ENCODE assay signal across 8 cellular contexts in the genomic region with DNA sequence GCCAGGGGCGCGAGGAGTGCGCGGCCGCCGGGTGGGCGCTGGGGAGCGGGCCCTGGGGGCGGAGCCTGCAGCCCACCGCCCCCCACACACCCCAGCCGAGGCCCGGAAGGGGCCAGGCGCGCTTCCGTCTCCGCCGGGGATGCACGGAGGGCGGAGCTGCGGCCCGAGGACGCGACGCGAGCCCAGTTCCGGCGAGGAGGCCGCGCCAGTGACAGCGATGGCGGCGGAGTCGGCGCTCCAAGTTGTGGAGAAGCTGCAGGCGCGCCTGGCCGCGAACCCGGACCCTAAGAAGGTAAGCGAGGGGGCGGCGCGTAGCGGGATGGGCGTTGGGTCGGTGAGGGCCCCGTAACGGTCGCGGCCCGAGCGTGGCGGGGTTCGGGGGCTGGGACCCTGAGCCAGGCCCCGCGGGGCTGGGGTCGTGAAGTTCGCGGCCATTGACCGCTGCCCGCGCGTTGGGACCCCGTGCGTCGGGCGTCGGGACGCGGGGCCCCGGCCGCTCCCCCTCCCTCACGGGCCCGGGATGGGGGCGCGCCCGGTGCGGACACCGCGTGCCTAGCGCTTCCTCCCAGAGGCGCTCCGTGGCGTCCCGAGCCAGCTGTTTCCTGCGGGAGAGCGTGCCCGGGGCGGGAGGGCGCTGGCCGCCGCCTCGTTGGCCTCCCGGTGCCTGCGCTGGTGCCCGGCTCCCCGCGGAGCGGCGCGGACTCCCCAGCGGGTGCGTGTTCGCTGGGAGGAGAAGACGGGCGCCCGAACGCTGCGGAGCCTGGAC.
A peak's percentile ranks its signal among the peaks of the same experiment; 100 is the strongest.
DNase-seq lines count a peak whose midpoint lies in the region; ATAC-seq lines count a peak whose summit lies in the region.

A gene with protein sequence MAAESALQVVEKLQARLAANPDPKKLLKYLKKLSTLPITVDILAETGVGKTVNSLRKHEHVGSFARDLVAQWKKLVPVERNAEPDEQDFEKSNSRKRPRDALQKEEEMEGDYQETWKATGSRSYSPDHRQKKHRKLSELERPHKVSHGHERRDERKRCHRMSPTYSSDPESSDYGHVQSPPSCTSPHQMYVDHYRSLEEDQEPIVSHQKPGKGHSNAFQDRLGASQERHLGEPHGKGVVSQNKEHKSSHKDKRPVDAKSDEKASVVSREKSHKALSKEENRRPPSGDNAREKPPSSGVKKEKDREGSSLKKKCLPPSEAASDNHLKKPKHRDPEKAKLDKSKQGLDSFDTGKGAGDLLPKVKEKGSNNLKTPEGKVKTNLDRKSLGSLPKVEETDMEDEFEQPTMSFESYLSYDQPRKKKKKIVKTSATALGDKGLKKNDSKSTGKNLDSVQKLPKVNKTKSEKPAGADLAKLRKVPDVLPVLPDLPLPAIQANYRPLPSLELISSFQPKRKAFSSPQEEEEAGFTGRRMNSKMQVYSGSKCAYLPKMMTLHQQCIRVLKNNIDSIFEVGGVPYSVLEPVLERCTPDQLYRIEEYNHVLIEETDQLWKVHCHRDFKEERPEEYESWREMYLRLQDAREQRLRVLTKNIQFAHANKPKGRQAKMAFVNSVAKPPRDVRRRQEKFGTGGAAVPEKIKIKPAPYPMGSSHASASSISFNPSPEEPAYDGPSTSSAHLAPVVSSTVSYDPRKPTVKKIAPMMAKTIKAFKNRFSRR (plus strand): TSS at position 185 of the 766 bp plus-strand sequence. CDS start 33 bp downstream, at position 218.

- H3K9me3 ChIP-seq in effector memory CD4-positive, alpha-beta T cell (ENCODE audit: control insufficient read depth, low read length), result no peaks in the 10 kb centered on the region

- H3K4me3 Mint-ChIP-seq in memory B cell, result peak within 1 kb of the TSS; percentile 94

- ATAC-seq in GM18861 (IDR thresholded peaks at IDR 0.05; ENCODE audit: unreplicated experiment) (peak; percentile 59), HG03108 (IDR thresholded peaks at IDR 0.05; ENCODE audit: unreplicated experiment) (peak; percentile 81), memory B cell (ENCODE audit: low read depth) (peak; percentile 91)

- no peaks in the 10 kb centered on the region for H3K27me3 ChIP-seq in effector memory CD4-positive, alpha-beta T cell (replicated peaks; ENCODE audit: control insufficient read depth, insufficient read depth, low read length, poor library complexity, severe bottlenecking)

- peaks cover 43% of the 10 kb centered on the region for H3K4me1 Mint-ChIP-seq in memory B cell

- H3K9me3 Mint-ChIP-seq in memory B cell, result no peaks in the 10 kb centered on the region

- H3K27ac Mint-ChIP-seq in memory B cell, result peak within 1 kb of the TSS; percentile 86

- DNase-seq in AG08396 (ENCODE audit: low spot score) (peak; percentile 91), NCI-H82 (lab: John Stamatoyannopoulos, UW) (peak; percentile 88), memory B cell (ENCODE audit: low spot score in 2 of 2) (peak; percentile 53 to 70)
- peak; percentile 89 for DNase-seq in activated CD8-positive, alpha-beta memory T cell treated with anti-CD3 and anti-CD28 coated beads for 24 hours
- peak; percentile 51 to 64 (median 62) for DNase-seq in effector memory CD4-positive, alpha-beta T cell
- DNase-seq in stimulated activated CD8-positive, alpha-beta memory T cell treated with anti-CD3 and anti-CD28 coated beads, Interleukin-12 subunit alpha, Interleukin-12 subunit beta, amount 100 ng/mL, for 24 hours (ENCODE audit: extremely low read depth), result peak; percentile 57

- no peaks in the 10 kb centered on the region for H3K27me3 Mint-ChIP-seq in memory B cell

- peaks cover 9% of the 10 kb centered on the region for H3K36me3 Mint-ChIP-seq in memory B cell

- H3K27ac ChIP-seq in effector memory CD4-positive, alpha-beta T cell (ENCODE audit: insufficient read depth, low read length, poor library complexity, severe bottlenecking), result peak within 1 kb of the TSS; percentile 87

- peak within 1 kb of the TSS; percentile 91 for H3K4me3 ChIP-seq in effector memory CD4-positive, alpha-beta T cell (ENCODE audit: insufficient read depth, low read depth, low read length, poor library complexity, severe bottlenecking)

- H3K4me1 ChIP-seq in effector memory CD4-positive, alpha-beta T cell (ENCODE audit: control insufficient read depth, insufficient read depth, low read length, poor library complexity, severe bottlenecking), result peaks cover 18% of the 10 kb centered on the region

- H3K36me3 ChIP-seq in effector memory CD4-positive, alpha-beta T cell (ENCODE audit: control insufficient read depth, insufficient read depth, low read length), result peaks cover 3% of the 10 kb centered on the region

Comparison
In these comparisons a context has a peak if more than half of its experiments do, and no peak if none do; other contexts are left out.
1. Peak in every context shown above with its lines: DNase-seq, ATAC-seq, H3K4me3 ChIP-seq and H3K27ac ChIP-seq.